26 cellular contexts compared by ENCODE assay signal in genomic region chr20:37523012-37523391, GRCh38. TPM values are rescaled to one million over a fixed set of nuclear protein-coding genes. Genes with fewer than 3 reads are reported as not detected.
A peak's percentile ranks its signal among the peaks of the same experiment; 100 is the strongest.
DNase-seq lines count a peak whose midpoint lies in the region; ATAC-seq and TF ChIP-seq lines count a peak whose summit lies in the region.
"Had no signal": no experiment of that assay in that cellular context is flagged by ENCODE, and none has a peak within 500 bp of the region (broad histone marks: within the 10 kb centered on the region; RNA-seq: fewer than 3 reads in every experiment).

No MANE protein-coding gene starts in this region.

- H3K36me3 Mint-ChIP-seq in glutamatergic neuron (ENCODE audit: unreplicated experiment) = peaks cover 16% of the 10 kb centered on the region

- CTCF ChIA-PET in RWPE1 (lab: Yijun Ruan, JAX) = no interaction called here

- no peak for TF ChIP-seq CTCF in RWPE1 (conservative IDR thresholded peaks at IDR 0.05; ENCODE audit: low read depth)
- no peak for TF ChIP-seq CTCF in glutamatergic neuron (IDR thresholded peaks at IDR 0.05; ENCODE audit: partially characterized antibody, unreplicated experiment)

- H3K9me3 Mint-ChIP-seq in glutamatergic neuron (ENCODE audit: unreplicated experiment) = peaks cover 16% of the 10 kb centered on the region
- H3K9me3 Mint-ChIP-seq: activated CD4-positive, alpha-beta memory T cell treated with anti-CD3 and anti-CD28 coated beads, Interleukin-2, amount 10 ng/mL, durations not matched to agents 7 days and 5 days; activated naive CD8-positive, alpha-beta T cell treated with anti-CD3 and anti-CD28 coated beads, Interleukin-2, amount 10 ng/mL, durations not matched to agents 7 days and 5 days; activated T-cell treated with anti-CD3 and anti-CD28 coated beads, Interleukin-2, amount 50 U/mL, for 72 hours; CD8-positive, alpha-beta T cell; naive B cell; stimulated activated naive B cell treated with anti-CD40 and anti-IgM and Interleukin-4, amounts not matched to agents 10 μg/mL and 1 μg/mL and 100 μg/mL, for 72 hours had no signal

- POLR2A ChIA-PET in RWPE1 (lab: Yijun Ruan, JAX; ENCODE audit: low non-redundant PET) = no interaction called here

- ATAC-seq in GM21528 (IDR thresholded peaks at IDR 0.05; ENCODE audit: low FRiP score, unreplicated experiment) (no peak), GM19397 (IDR thresholded peaks at IDR 0.05; ENCODE audit: unreplicated experiment) (no peak)
- ATAC-seq: activated T-cell treated with anti-CD3 and anti-CD28 coated beads, Interleukin-2, amount 50 U/mL, for 72 hours; CD8-positive, alpha-beta T cell; stimulated activated naive B cell treated with anti-CD40 and anti-IgM and Interleukin-4, amounts not matched to agents 10 μg/mL and 1 μg/mL and 100 μg/mL, for 72 hours had no signal

- H3K27ac ChIP-seq in RWPE1 = peak overlapping the region; percentile 97

- DNase-seq in COLO668 (lab: John Stamatoyannopoulos, UW; ENCODE audit: unreplicated experiment) (peak; percentile 53), RWPE1 (ENCODE audit: low spot score) (no peak), glutamatergic neuron (no peak), retina (peak; percentile 33), CD1c-positive myeloid dendritic cell (ENCODE audit: extremely low spot score) (no peak)
- DNase-seq in stimulated activated CD4-positive, alpha-beta T cell treated with anti-CD3 and anti-CD28 coated beads, Interleukin-1b, Interleukin-23, amount 100 ng/mL, for 48 hours = no peak
- DNase-seq: activated CD4-positive, alpha-beta memory T cell treated with anti-CD3 and anti-CD28 coated beads, Interleukin-2, amount 10 ng/mL, durations not matched to agents 7 days and 5 days; activated naive CD8-positive, alpha-beta T cell treated with anti-CD3 and anti-CD28 coated beads, Interleukin-2, amount 10 ng/mL, durations not matched to agents 7 days and 5 days; activated T-cell treated with anti-CD3 and anti-CD28 coated beads, Interleukin-2, amount 50 U/mL, for 72 hours; CD8-positive, alpha-beta T cell; dermis blood vessel endothelial cell; DMS79 treated with DMSO at 0.1 percent for 48 hours; GOT3; naive B cell; NCI-H1694 treated with DMSO at 0.1 percent for 48 hours; RPMI8226; stimulated activated CD4-positive, alpha-beta T cell treated with anti-CD3 and anti-CD28 coated beads, Interleukin-15, amount 100 ng/mL, for 24 hours; stimulated activated naive B cell treated with anti-CD40 and anti-IgM and Interleukin-4, amounts not matched to agents 10 μg/mL and 1 μg/mL and 100 μg/mL, for 72 hours; SW 1271 had no signal

- H3K4me1 Mint-ChIP-seq in glutamatergic neuron (ENCODE audit: low read depth, unreplicated experiment) = peaks cover 46% of the 10 kb centered on the region

- H3K27me3 Mint-ChIP-seq in glutamatergic neuron (ENCODE audit: unreplicated experiment) = peaks cover 19% of the 10 kb centered on the region
- H3K27me3 Mint-ChIP-seq: activated CD4-positive, alpha-beta memory T cell treated with anti-CD3 and anti-CD28 coated beads, Interleukin-2, amount 10 ng/mL, durations not matched to agents 7 days and 5 days; activated naive CD8-positive, alpha-beta T cell treated with anti-CD3 and anti-CD28 coated beads, Interleukin-2, amount 10 ng/mL, durations not matched to agents 7 days and 5 days; naive B cell; progenitor cell of endocrine pancreas; stimulated activated naive B cell treated with anti-CD40 and anti-IgM and Interleukin-4, amounts not matched to agents 10 μg/mL and 1 μg/mL and 100 μg/mL, for 72 hours had no signal

- H3K4me3 Mint-ChIP-seq in glutamatergic neuron (ENCODE audit: unreplicated experiment) = peak overlapping the region; percentile 61
- H3K4me3 Mint-ChIP-seq: activated CD4-positive, alpha-beta memory T cell treated with anti-CD3 and anti-CD28 coated beads, Interleukin-2, amount 10 ng/mL, durations not matched to agents 7 days and 5 days; activated naive CD8-positive, alpha-beta T cell treated with anti-CD3 and anti-CD28 coated beads, Interleukin-2, amount 10 ng/mL, durations not matched to agents 7 days and 5 days; CD8-positive, alpha-beta T cell; stimulated activated naive B cell treated with anti-CD40 and anti-IgM and Interleukin-4, amounts not matched to agents 10 μg/mL and 1 μg/mL and 100 μg/mL, for 72 hours had no signal

- peak overlapping the region; percentile 52 for H3K27ac Mint-ChIP-seq in glutamatergic neuron (ENCODE audit: unreplicated experiment)
- H3K27ac Mint-ChIP-seq: activated CD4-positive, alpha-beta memory T cell treated with anti-CD3 and anti-CD28 coated beads, Interleukin-2, amount 10 ng/mL, durations not matched to agents 7 days and 5 days; activated naive CD8-positive, alpha-beta T cell treated with anti-CD3 and anti-CD28 coated beads, Interleukin-2, amount 10 ng/mL, durations not matched to agents 7 days and 5 days; activated T-cell treated with anti-CD3 and anti-CD28 coated beads, Interleukin-2, amount 50 U/mL, for 72 hours; CD8-positive, alpha-beta T cell; progenitor cell of endocrine pancreas; stimulated activated naive B cell treated with anti-CD40 and anti-IgM and Interleukin-4, amounts not matched to agents 10 μg/mL and 1 μg/mL and 100 μg/mL, for 72 hours had no signal

RNA-seq across cellular contexts. Expression of gene NNAT, which starts 2.0 kb away (rescaled TPM):
- total RNA-seq in glutamatergic neuron (ENCODE audit: unreplicated experiment) = 1,047 TPM
- total RNA-seq: activated CD4-positive, alpha-beta memory T cell treated with anti-CD3 and anti-CD28 coated beads, Interleukin-2, amount 10 ng/mL, durations not matched to agents 7 days and 5 days; bronchial epithelial cell; CD8-positive, alpha-beta T cell; liver; M059J; NCI-H460 had no signal

RNA-seq across cellular contexts. Expression of gene BLCAP, which starts 4.7 kb away (rescaled TPM):
- 97.2 TPM for total RNA-seq in glutamatergic neuron (ENCODE audit: unreplicated experiment)

Comparison
In these comparisons a context has a peak if more than half of its experiments do, and no peak if none do; other contexts are left out.
1. DNase-seq: peak in COLO668 (single experiment) and retina (single experiment); none in RWPE1 (single experiment), glutamatergic neuron (single experiment), CD1c-positive myeloid dendritic cell (single experiment) and stimulated activated CD4-positive, alpha-beta T cell treated with anti-CD3 and anti-CD28 coated beads, Interleukin-1b, Interleukin-23, amount 100 ng/mL, for 48 hours (single experiment).